Comparison of ENCODE assay signal across 13 cellular contexts in genomic region chr15:75695206-75695605, GRCh38. TPM values are rescaled to one million over a fixed set of nuclear protein-coding genes. Genes with fewer than 3 reads are reported as not detected.
DNase-seq lines count a peak whose midpoint lies in the region; ATAC-seq and TF ChIP-seq lines count a peak whose summit lies in the region.
"Had no signal": no experiment of that assay in that cellular context is flagged by ENCODE, and none has a peak within 500 bp of the region (broad histone marks: within the 10 kb centered on the region; RNA-seq: fewer than 3 reads in every experiment).

No MANE protein-coding gene starts in this region.

- H3K9me3 ChIP-seq in adipocyte (ENCODE audit: control insufficient read depth, low read length), result no peaks in the 10 kb centered on the region
- H3K9me3 ChIP-seq in muscle layer of colon (ENCODE audit: low read length), result no peaks in the 10 kb centered on the region
- no peaks in the 10 kb centered on the region for H3K9me3 ChIP-seq in aorta (ENCODE audit: control insufficient read depth, low read length)

- intact Hi-C loops in natural killer cell (cut with micrococcal nuclease) (no loop called here), aorta (cut with DNase I) (no loop called here)

- ATAC-seq in natural killer cell (peak in 1 of 3 donors; percentile 30), aorta (ENCODE audit: low FRiP score) (no peak), GM21423 (IDR thresholded peaks at IDR 0.05; ENCODE audit: unreplicated experiment) (no peak), GM21447 (IDR thresholded peaks at IDR 0.05; ENCODE audit: unreplicated experiment) (no peak)
- no peak for ATAC-seq in natural killer cell treated with Interleukin-12 subunit alpha and Interleukin-12 subunit beta and Interleukin-15 and Interleukin-18, amount 100 ng/mL, for 72 hours

- H3K36me3 Mint-ChIP-seq in natural killer cell, result no peaks in the 10 kb centered on the region
- H3K36me3 Mint-ChIP-seq in natural killer cell treated with Interleukin-12 subunit alpha and Interleukin-12 subunit beta and Interleukin-15 and Interleukin-18, amount 100 ng/mL, for 72 hours, result no peaks in the 10 kb centered on the region

- DNase-seq in natural killer cell (no peak), adipocyte (ENCODE audit: low read depth) (no peak), aorta (no peak), GM19240 (ENCODE audit: insufficient read length, low spot score) (no peak)
- no peak for DNase-seq in natural killer cell treated with Interleukin-12 subunit alpha and Interleukin-12 subunit beta and Interleukin-15 and Interleukin-18, amount 100 ng/mL, for 72 hours (ENCODE audit: low spot score)
- DNase-seq: activated CD8-positive, alpha-beta memory T cell treated with anti-CD3 and anti-CD28 coated beads, Interleukin-2, amount 50 U/mL, for 4 hours; GOT3; NCI-H187 had no signal

- H3K9ac ChIP-seq in adipocyte (ENCODE audit: low read length), result peak overlapping the region; percentile 14
- peak overlapping the region; percentile 93 for H3K9ac ChIP-seq in muscle layer of colon (ENCODE audit: low read length)

- H3K4me1 Mint-ChIP-seq in natural killer cell, result peaks cover 26 to 56% of the 10 kb centered on the region in 2 donors
- H3K4me1 Mint-ChIP-seq in natural killer cell treated with Interleukin-12 subunit alpha and Interleukin-12 subunit beta and Interleukin-15 and Interleukin-18, amount 100 ng/mL, for 72 hours (ENCODE audit: low read depth in 2 of 2), result peaks cover 15 to 24% of the 10 kb centered on the region in 2 donors

- TF ChIP-seq CTCF in natural killer cell (IDR thresholded peaks at IDR 0.05), result no peak

- 43 to 48% methylated on average over 6 of the region's 6 CpGs for WGBS in aorta, 2 donors

- peak overlapping the region; percentile 6 for H3K4me3 Mint-ChIP-seq in natural killer cell
- no peak overlapping the region for H3K4me3 Mint-ChIP-seq in natural killer cell treated with Interleukin-12 subunit alpha and Interleukin-12 subunit beta and Interleukin-15 and Interleukin-18, amount 100 ng/mL, for 72 hours

- H3K27ac ChIP-seq in muscle layer of colon (ENCODE audit: low read depth, low read length), result peak overlapping the region; percentile 88
- H3K27ac ChIP-seq in aorta (ENCODE audit: low read depth in 1 of 2, low read length in 2 of 2), result peak overlapping the region; percentile 30 to 96
- H3K27ac ChIP-seq: SK-N-MC had no signal

- H3K9me3 Mint-ChIP-seq in natural killer cell, result no peaks in the 10 kb centered on the region
- H3K9me3 Mint-ChIP-seq in natural killer cell treated with Interleukin-12 subunit alpha and Interleukin-12 subunit beta and Interleukin-15 and Interleukin-18, amount 100 ng/mL, for 72 hours, result no peaks in the 10 kb centered on the region

- H3K4me1 ChIP-seq in adipocyte (ENCODE audit: control insufficient read depth, insufficient read depth, low read length) (peaks cover 21% of the 10 kb centered on the region), muscle layer of colon (ENCODE audit: insufficient read depth, low read length) (peaks cover 69% of the 10 kb centered on the region), aorta (ENCODE audit: control insufficient read depth in 1 of 2, insufficient read depth in 2 of 2, low read length in 2 of 2) (no peaks in the 10 kb centered on the region)

- peak overlapping the region; percentile 38 to 74 for H3K27ac Mint-ChIP-seq in natural killer cell
- H3K27ac Mint-ChIP-seq in natural killer cell treated with Interleukin-12 subunit alpha and Interleukin-12 subunit beta and Interleukin-15 and Interleukin-18, amount 100 ng/mL, for 72 hours, result peak overlapping the region in 1 of 2 donors; percentile 89
- H3K27ac Mint-ChIP-seq: CD14-positive monocyte had no signal

- peaks cover 6 to 15% of the 10 kb centered on the region in 2 donors for H3K27me3 Mint-ChIP-seq in natural killer cell (ENCODE audit: low read depth in 2 of 2)
- H3K27me3 Mint-ChIP-seq in natural killer cell treated with Interleukin-12 subunit alpha and Interleukin-12 subunit beta and Interleukin-15 and Interleukin-18, amount 100 ng/mL, for 72 hours, result peaks cover 6 to 8% of the 10 kb centered on the region in 2 donors

- H3K36me3 ChIP-seq in adipocyte (ENCODE audit: control insufficient read depth, insufficient read depth, low read length, severe bottlenecking) (peaks cover 4% of the 10 kb centered on the region), muscle layer of colon (ENCODE audit: insufficient read depth, low read length) (peaks cover 23% of the 10 kb centered on the region), aorta (ENCODE audit: control insufficient read depth in 1 of 2, insufficient read depth in 2 of 2, low read length in 1 of 2) (peaks cover 0 to 5% of the 10 kb centered on the region in 2 donors)

- H3K27me3 ChIP-seq in adipocyte (replicated peaks; ENCODE audit: control insufficient read depth, insufficient read depth, low read length) (no peaks in the 10 kb centered on the region), muscle layer of colon (ENCODE audit: control insufficient read depth in 1 of 2, insufficient read depth in 2 of 2, low read length in 2 of 2) (no peaks in the 10 kb centered on the region), aorta (ENCODE audit: control insufficient read depth in 1 of 2, insufficient read depth in 2 of 2, low read length in 1 of 2) (no peaks in the 10 kb centered on the region)

- no peak overlapping the region for H3K4me3 ChIP-seq in adipocyte (ENCODE audit: low read length)
- peak overlapping the region in 1 of 2 donors; percentile 16 for H3K4me3 ChIP-seq in muscle layer of colon (ENCODE audit: low read depth in 1 of 2, low read length in 2 of 2)
- no peak overlapping the region for H3K4me3 ChIP-seq in aorta (ENCODE audit: low read length in 2 of 2)
- H3K4me3 ChIP-seq: SK-N-MC had no signal

RNA-seq across cellular contexts. Expression of gene CSPG4, which starts 17.4 kb away (rescaled TPM):
- under 1 TPM; 0.05 to 0.09 (median 0.07) TPM for total RNA-seq in natural killer cell
- not detected for total RNA-seq in natural killer cell treated with Interleukin-12 subunit alpha and Interleukin-12 subunit beta and Interleukin-15 and Interleukin-18, amount 100 ng/mL, for 72 hours
- 100 to 1,000 TPM in 1 of 2 donors, 10 to 100 TPM in 1; 86.8 to 160 TPM for total RNA-seq in aorta
- polyA plus RNA-seq in aorta, result 10 to 100 TPM; 10.6 to 45.1 TPM
- polyA plus RNA-seq: CD14-positive monocyte had no signal

RNA-seq across cellular contexts. Expression of gene SNX33, which starts 47.5 kb away (rescaled TPM):
- total RNA-seq in natural killer cell, result 1 to 10 TPM; 2.5 to 5.6 (median 5.1) TPM
- 1 to 10 TPM; 2.6 to 3.3 TPM for total RNA-seq in natural killer cell treated with Interleukin-12 subunit alpha and Interleukin-12 subunit beta and Interleukin-15 and Interleukin-18, amount 100 ng/mL, for 72 hours
- total RNA-seq in aorta, result 10 to 100 TPM; 30.9 to 59.5 TPM
- polyA plus RNA-seq in aorta, result 10 to 100 TPM in 1 of 2 donors, 1 to 10 TPM in 1; 6.3 to 26.7 TPM

RNA-seq across cellular contexts. Expression of gene IMP3, which starts 55.2 kb away (rescaled TPM):
- total RNA-seq in natural killer cell (10 to 100 TPM; 22.9 to 37.1 (median 35.8) TPM), aorta (10 to 100 TPM; 35.2 to 46.1 TPM)
- 100 to 1,000 TPM in 1 of 2 donors, 10 to 100 TPM in 1; 76.2 to 111 TPM for total RNA-seq in natural killer cell treated with Interleukin-12 subunit alpha and Interleukin-12 subunit beta and Interleukin-15 and Interleukin-18, amount 100 ng/mL, for 72 hours
- polyA plus RNA-seq in aorta, result 10 to 100 TPM; 38.7 to 47.0 TPM

Comparison
In these comparisons a context has a peak if more than half of its experiments do, and no peak if none do; other contexts are left out.
1. RNA of gene CSPG4, which starts 17.4 kb away (total RNA-seq): 86.8 to 160 TPM in aorta; 0.05 to 0.09 TPM in natural killer cell and not detected in natural killer cell treated with Interleukin-12 subunit alpha and Interleukin-12 subunit beta and Interleukin-15 and Interleukin-18, amount 100 ng/mL, for 72 hours; every median in the first group is over 10 times any median in the second.
2. RNA of gene SNX33, which starts 47.5 kb away (total RNA-seq): 30.9 to 59.5 TPM in aorta; 2.5 to 5.6 TPM in natural killer cell and 2.6 to 3.3 TPM in natural killer cell treated with Interleukin-12 subunit alpha and Interleukin-12 subunit beta and Interleukin-15 and Interleukin-18, amount 100 ng/mL, for 72 hours; every median in the first group is over 4 times any median in the second.